Comparison of ENCODE assay signal across 1 cellular context in the genomic region with DNA sequence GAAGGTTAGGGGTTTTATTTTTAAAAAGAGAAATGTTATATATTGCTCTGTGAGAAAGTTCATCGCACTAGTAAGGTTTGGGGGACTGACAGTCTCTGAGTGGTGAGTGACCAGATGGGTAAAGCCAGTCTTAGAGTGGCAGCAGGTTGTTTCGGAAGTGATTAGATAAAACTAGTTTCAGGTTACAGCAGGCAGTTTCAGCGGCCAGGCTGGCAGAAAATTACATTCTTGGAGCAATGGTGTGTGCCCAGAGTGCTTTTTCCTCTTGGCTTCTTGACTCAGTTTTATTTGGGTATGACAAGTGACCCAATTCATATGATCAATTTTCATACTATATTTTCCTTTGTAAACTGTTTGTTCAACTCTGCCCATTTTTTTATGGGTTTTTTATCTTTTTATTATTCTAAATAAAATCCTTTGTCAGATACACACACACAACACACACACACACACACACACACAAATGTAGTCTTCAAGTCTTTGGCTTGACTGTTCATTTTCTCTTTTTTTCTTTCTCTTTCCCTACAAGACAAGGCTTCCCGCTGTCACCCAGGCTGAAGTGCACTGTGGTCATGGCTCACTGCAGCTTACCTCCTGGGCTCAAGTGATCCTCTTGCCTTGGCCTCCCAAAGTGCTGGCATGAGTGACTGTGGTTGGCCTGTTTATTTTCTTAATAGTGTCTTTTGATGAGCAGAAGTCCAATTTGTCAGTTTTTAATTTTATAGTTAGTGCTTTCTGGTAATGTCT.
A peak's percentile ranks its signal among the peaks of the same experiment; 100 is the strongest.
TF ChIP-seq lines count a peak whose summit lies in the region.

No MANE protein-coding gene starts in this region.

TF ChIP-seq in HEK293, 187 proteins besides CTCF, POLR2A, EP300 and RAD21 (continued from another document):
- TF ChIP-seq PRDM10 (tag by site-specific recombination; IDR thresholded peaks at IDR 0.05): peak; percentile 58; the same call in 1 of the 2 replicates
- no peak for TF ChIP-seq ZNF549 (tag by site-specific recombination; IDR thresholded peaks at IDR 0.05)
- TF ChIP-seq INSM2 (tag by site-specific recombination; IDR thresholded peaks at IDR 0.05): peak; percentile 58; the same call in 1 of the 2 replicates
- TF ChIP-seq ZNF175 (tag by site-specific recombination; IDR thresholded peaks at IDR 0.05): no peak
- TF ChIP-seq ZNF248 (tag by site-specific recombination; IDR thresholded peaks at IDR 0.05): no peak
- TF ChIP-seq ZXDB (tag by site-specific recombination; IDR thresholded peaks at IDR 0.05): peak; percentile 75
- TF ChIP-seq ZNF488 (tag by site-specific recombination; IDR thresholded peaks at IDR 0.05): no peak
- no peak for TF ChIP-seq ZBTB48 (tag by site-specific recombination; IDR thresholded peaks at IDR 0.05)
- TF ChIP-seq GLIS2 (tag by site-specific recombination; IDR thresholded peaks at IDR 0.05): peak; percentile 77; the same call in 1 of the 2 replicates
- TF ChIP-seq ATF2 (tag by site-specific recombination; IDR thresholded peaks at IDR 0.05; ENCODE audit: low read depth): no peak
- TF ChIP-seq ZNF843 (tag by site-specific recombination; IDR thresholded peaks at IDR 0.05): peak; percentile 26; the same call in 1 of the 2 replicates
